ENCODE assay signal across 33 cellular contexts in the genomic region with DNA sequence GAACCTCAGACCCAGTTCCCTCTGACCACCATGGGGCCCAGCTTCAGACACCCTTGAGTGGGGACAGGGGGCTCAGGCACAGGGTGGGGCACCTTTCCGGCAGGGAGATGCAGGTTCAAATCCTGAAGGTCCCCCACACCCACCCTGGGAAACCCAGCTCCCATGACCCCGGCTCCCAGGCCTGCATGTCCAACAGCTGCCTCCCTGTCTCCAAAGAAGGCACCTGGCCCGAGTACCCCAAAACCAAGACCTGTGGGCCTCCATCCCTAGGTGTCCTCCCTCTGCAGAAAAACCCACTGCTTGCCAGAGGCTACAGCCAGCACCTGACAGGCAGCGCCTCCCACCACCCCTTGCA. TPM values are rescaled to one million over a fixed set of nuclear protein-coding genes. Genes with fewer than 3 reads are reported as not detected.
DNase-seq lines count a peak whose midpoint lies in the region; ATAC-seq and TF ChIP-seq lines count a peak whose summit lies in the region.
"Had no signal": no experiment of that assay in that cellular context is flagged by ENCODE, and none has a peak within 500 bp of the region (broad histone marks: within the 10 kb centered on the region; RNA-seq: fewer than 3 reads in every experiment).

No MANE protein-coding gene starts in this region.

- dilution Hi-C loops in mammary epithelial cell (cut with HindIII; ENCODE audit: low sequenced_read_pairs), result no loop called here

- CTCF ChIA-PET in Calu3 (lab: Charles Lee), result no interaction called here
- CTCF ChIA-PET in mammary epithelial cell (lab: Charles Lee; ENCODE audit: low non-redundant PET), result interaction anchor here (0.5 kb wide), 1 partner anchor 214 kb away, joined by 4 read pairs; no protein-coding TSS in a partner anchor

- H3K36me3 ChIP-seq in SU-DHL-6 (ENCODE audit: low read length) (no peaks in the 10 kb centered on the region), mammary epithelial cell (ENCODE audit: insufficient read depth, low read length) (no peaks in the 10 kb centered on the region)
- H3K36me3 ChIP-seq: brain microvascular endothelial cell, gastroesophageal sphincter, transverse colon had no signal

- H3K27ac ChIP-seq in SU-DHL-6 (ENCODE audit: low read depth, low read length), result peak overlapping the region; percentile 99
- H3K27ac ChIP-seq in mammary epithelial cell (ENCODE audit: insufficient read depth, low read depth, low read length), result no peak overlapping the region
- H3K27ac ChIP-seq: brain microvascular endothelial cell, gastroesophageal sphincter, HL-60, transverse colon had no signal

- no peak for ATAC-seq in stimulated activated memory B cell treated with anti-CD40 and anti-IgM and Interleukin-4, amounts not matched to agents 10 μg/mL and 1 μg/mL and 100 μg/mL, for 72 hours
- ATAC-seq in GM18519 (IDR thresholded peaks at IDR 0.05; ENCODE audit: low FRiP score, unreplicated experiment), result no peak
- ATAC-seq: gastroesophageal sphincter, left colon, PC-3, sciatic nerve, SK-N-SH treated with all-trans-retinoic acid at 6 μM for 48 hours had no signal

- H3K4me3 ChIP-seq in GM12864 (ENCODE audit: low read depth, low read length), result peak overlapping the region; percentile 51
- H3K4me3 ChIP-seq in SU-DHL-6 (ENCODE audit: insufficient read depth, low read length, poor library complexity, severe bottlenecking), result no peak overlapping the region
- H3K4me3 ChIP-seq in mammary epithelial cell (replicated peaks in 1 of 3; ENCODE audit: insufficient read depth in 1 of 3, low read depth in 2 of 3, low read length in 3 of 3), result no peak overlapping the region
- H3K4me3 ChIP-seq: gastroesophageal sphincter, transverse colon had no signal

- peaks cover 44% of the 10 kb centered on the region for H3K4me1 Mint-ChIP-seq in glutamatergic neuron (ENCODE audit: low read depth, unreplicated experiment)
- peaks cover 84% of the 10 kb centered on the region for H3K4me1 Mint-ChIP-seq in stimulated activated memory B cell treated with anti-CD40 and anti-IgM and Interleukin-4, amounts not matched to agents 10 μg/mL and 1 μg/mL and 100 μg/mL, for 72 hours
- H3K4me1 Mint-ChIP-seq in Calu3 (ENCODE audit: low read depth, unreplicated experiment), result peaks cover 4% of the 10 kb centered on the region

- TF ChIP-seq CTCF in GM12864 (IDR thresholded peaks at IDR 0.05; ENCODE audit: low read depth, low read length, missing control alignments), result no peak
- TF ChIP-seq CTCF in SU-DHL-6 (IDR thresholded peaks at IDR 0.05; ENCODE audit: insufficient read depth, low read length, poor library complexity, severe bottlenecking), result no peak
- no peak for TF ChIP-seq CTCF in glutamatergic neuron (IDR thresholded peaks at IDR 0.05; ENCODE audit: partially characterized antibody, unreplicated experiment)
- no peak for TF ChIP-seq CTCF in Calu3 (IDR thresholded peaks at IDR 0.05; ENCODE audit: unreplicated experiment)
- TF ChIP-seq CTCF in mammary epithelial cell (conservative IDR thresholded peaks at IDR 0.05 in 1 of 2, IDR thresholded peaks at IDR 0.05 in 1 of 2; ENCODE audit: extremely low read depth in 1 of 2, insufficient read depth in 1 of 2, low read depth in 1 of 2, low read length in 2 of 2), result no peak

- peaks cover 24% of the 10 kb centered on the region for H3K27me3 Mint-ChIP-seq in glutamatergic neuron (ENCODE audit: unreplicated experiment)
- no peaks in the 10 kb centered on the region for H3K27me3 Mint-ChIP-seq in stimulated activated memory B cell treated with anti-CD40 and anti-IgM and Interleukin-4, amounts not matched to agents 10 μg/mL and 1 μg/mL and 100 μg/mL, for 72 hours
- H3K27me3 Mint-ChIP-seq in Calu3 (ENCODE audit: unreplicated experiment), result no peaks in the 10 kb centered on the region
- H3K27me3 Mint-ChIP-seq: activated CD4-positive, alpha-beta memory T cell treated with anti-CD3 and anti-CD28 coated beads, Interleukin-2, amount 10 ng/mL, durations not matched to agents 7 days and 5 days had no signal

- H3K9me3 Mint-ChIP-seq in glutamatergic neuron (ENCODE audit: unreplicated experiment) (peaks cover 21% of the 10 kb centered on the region), Calu3 (ENCODE audit: low read depth, unreplicated experiment) (no peaks in the 10 kb centered on the region)
- H3K9me3 Mint-ChIP-seq in stimulated activated memory B cell treated with anti-CD40 and anti-IgM and Interleukin-4, amounts not matched to agents 10 μg/mL and 1 μg/mL and 100 μg/mL, for 72 hours, result no peaks in the 10 kb centered on the region
- H3K9me3 Mint-ChIP-seq: activated CD4-positive, alpha-beta memory T cell treated with anti-CD3 and anti-CD28 coated beads, Interleukin-2, amount 10 ng/mL, durations not matched to agents 7 days and 5 days; activated naive CD4-positive, alpha-beta T cell treated with anti-CD3 and anti-CD28 coated beads for 36 hours; activated T-helper 1 cell treated with anti-CD3 and anti-CD28 coated beads, Interleukin-12 subunit alpha, Interleukin-12 subunit beta, Interleukin-2, Interleukin-4 antibody, amounts not matched to agents 30 ng/mL and 10 ng/mL and 1 ng/mL, durations not matched to agents 14 hours and 24 hours and 36 hours had no signal

- H3K27me3 ChIP-seq in SU-DHL-6 (ENCODE audit: low read length), result no peaks in the 10 kb centered on the region
- H3K27me3 ChIP-seq in mammary epithelial cell (ENCODE audit: insufficient read depth, low read length), result no peaks in the 10 kb centered on the region
- H3K27me3 ChIP-seq: brain microvascular endothelial cell, gastroesophageal sphincter, transverse colon had no signal

- no peak overlapping the region for H2AFZ ChIP-seq in SU-DHL-6 (ENCODE audit: low read depth, low read length, severe bottlenecking)
- H2AFZ ChIP-seq in mammary epithelial cell (ENCODE audit: low read depth, low read length), result no peak overlapping the region

- no peaks in the 10 kb centered on the region for H3K9me2 ChIP-seq in SU-DHL-6 (replicated peaks; ENCODE audit: insufficient read depth, low read length)

- H3K9ac ChIP-seq in SU-DHL-6 (ENCODE audit: low read length) (peak overlapping the region; percentile 40; the same call in 1 of the 2 replicates), mammary epithelial cell (ENCODE audit: insufficient read depth, low read length) (no peak overlapping the region)

- WGBS in mammary epithelial cell (ENCODE audit: low coverage, missing lambda C conversion rate), result 100% methylated on average over 1 of the region's 4 CpGs

- no peaks in the 10 kb centered on the region for H4K20me1 ChIP-seq in SU-DHL-6 (ENCODE audit: low read depth, low read length)
- H4K20me1 ChIP-seq in mammary epithelial cell (ENCODE audit: insufficient read depth, low read length), result peaks cover 2% of the 10 kb centered on the region

- DNase-seq in GM12864 (ENCODE audit: low read depth), result no peak
- DNase-seq in glutamatergic neuron, result no peak
- DNase-seq in Calu3, result no peak
- no peak for DNase-seq in mammary epithelial cell
- DNase-seq: activated CD4-positive, alpha-beta memory T cell treated with anti-CD3 and anti-CD28 coated beads, Interleukin-2, amount 10 ng/mL, durations not matched to agents 7 days and 5 days; activated CD4-positive, CD25-positive, alpha-beta regulatory T cell treated with anti-CD3 and anti-CD28 coated beads, Interleukin-2, amount 50 U/mL, for 72 hours; activated CD8-positive, alpha-beta memory T cell treated with anti-CD3 and anti-CD28 coated beads, Interleukin-2, amount 50 U/mL, for 48 hours; activated naive CD4-positive, alpha-beta T cell treated with anti-CD3 and anti-CD28 coated beads for 36 hours; brain microvascular endothelial cell; Caco-2; effector CD8-positive, alpha-beta T cell; GDM1; hippocampal formation; KG1; left colon; mesendoderm; NCI-H1105; NCI-H187; NCI-H2171 treated with DMSO at 0.1 percent for 48 hours; NCI-H524 treated with DMSO at 0.1 percent for 48 hours; PC-3; stimulated activated CD4-positive, alpha-beta T cell treated with anti-CD3 and anti-CD28 coated beads, Interleukin-2, amount 100 ng/mL, for 48 hours; T-helper 2 cell; transverse colon had no signal

- peaks cover 36% of the 10 kb centered on the region for H3F3A ChIP-seq in SU-DHL-6 (ENCODE audit: insufficient read depth)

- intact Hi-C loops in Calu3 (cut with micrococcal nuclease; ENCODE audit: unreplicated experiment) (no loop called here), mammary epithelial cell (cut with micrococcal nuclease) (no loop called here)

- H3K4me1 ChIP-seq in mammary epithelial cell (ENCODE audit: insufficient read depth, low read length), result peaks cover 21% of the 10 kb centered on the region

- H3K4me3 Mint-ChIP-seq in glutamatergic neuron (ENCODE audit: unreplicated experiment) (peak overlapping the region; percentile 56), Calu3 (ENCODE audit: low read depth, unreplicated experiment) (no peak overlapping the region)
- peak overlapping the region; percentile 74 for H3K4me3 Mint-ChIP-seq in stimulated activated memory B cell treated with anti-CD40 and anti-IgM and Interleukin-4, amounts not matched to agents 10 μg/mL and 1 μg/mL and 100 μg/mL, for 72 hours
- H3K4me3 Mint-ChIP-seq: activated CD4-positive, alpha-beta memory T cell treated with anti-CD3 and anti-CD28 coated beads, Interleukin-2, amount 10 ng/mL, durations not matched to agents 7 days and 5 days; activated naive CD4-positive, alpha-beta T cell treated with anti-CD3 and anti-CD28 coated beads for 36 hours; activated T-helper 1 cell treated with anti-CD3 and anti-CD28 coated beads, Interleukin-12 subunit alpha, Interleukin-12 subunit beta, Interleukin-2, Interleukin-4 antibody, amounts not matched to agents 30 ng/mL and 10 ng/mL and 1 ng/mL, durations not matched to agents 14 hours and 24 hours and 36 hours; CD14-positive monocyte had no signal

- BruUV-seq in Calu3 (replicated peaks; lab: Mats Ljungman, UMichigan), result no TSS peak
- no TSS peak for BruUV-seq in mammary epithelial cell (replicated peaks; lab: Mats Ljungman, UMichigan)

- H3K9me3 ChIP-seq in SU-DHL-6 (ENCODE audit: insufficient read depth, low read length), result no peaks in the 10 kb centered on the region
- no peaks in the 10 kb centered on the region for H3K9me3 ChIP-seq in mammary epithelial cell (replicated peaks; ENCODE audit: insufficient read depth, low read length)
- H3K9me3 ChIP-seq: Caco-2, gastroesophageal sphincter, transverse colon had no signal

- peak overlapping the region; percentile 87 for H3K27ac Mint-ChIP-seq in glutamatergic neuron (ENCODE audit: unreplicated experiment)
- peak overlapping the region; percentile 97 for H3K27ac Mint-ChIP-seq in stimulated activated memory B cell treated with anti-CD40 and anti-IgM and Interleukin-4, amounts not matched to agents 10 μg/mL and 1 μg/mL and 100 μg/mL, for 72 hours
- no peak overlapping the region for H3K27ac Mint-ChIP-seq in Calu3 (ENCODE audit: unreplicated experiment)
- H3K27ac Mint-ChIP-seq: activated CD4-positive, alpha-beta memory T cell treated with anti-CD3 and anti-CD28 coated beads, Interleukin-2, amount 10 ng/mL, durations not matched to agents 7 days and 5 days; activated naive CD4-positive, alpha-beta T cell treated with anti-CD3 and anti-CD28 coated beads for 36 hours; activated T-helper 1 cell treated with anti-CD3 and anti-CD28 coated beads, Interleukin-12 subunit alpha, Interleukin-12 subunit beta, Interleukin-2, Interleukin-4 antibody, amounts not matched to agents 30 ng/mL and 10 ng/mL and 1 ng/mL, durations not matched to agents 14 hours and 24 hours and 36 hours had no signal

- in situ Hi-C loops in mammary epithelial cell (cut with MboI; ENCODE audit: low sequenced_read_pairs in 2 of 2), result no loop called here

- H3K79me2 ChIP-seq in SU-DHL-6 (ENCODE audit: insufficient read depth, low read length), result peaks cover 58% of the 10 kb centered on the region
- peaks cover 90% of the 10 kb centered on the region for H3K79me2 ChIP-seq in mammary epithelial cell (ENCODE audit: insufficient read depth, low read length)

- H3K36me3 Mint-ChIP-seq in glutamatergic neuron (ENCODE audit: unreplicated experiment) (no peaks in the 10 kb centered on the region), Calu3 (ENCODE audit: insufficient read depth, unreplicated experiment) (peaks cover 6% of the 10 kb centered on the region)
- peaks cover 16% of the 10 kb centered on the region for H3K36me3 Mint-ChIP-seq in stimulated activated memory B cell treated with anti-CD40 and anti-IgM and Interleukin-4, amounts not matched to agents 10 μg/mL and 1 μg/mL and 100 μg/mL, for 72 hours

- H3K4me2 ChIP-seq in SU-DHL-6 (ENCODE audit: low read depth, low read length, poor library complexity, severe bottlenecking) (peak overlapping the region; percentile 54), mammary epithelial cell (ENCODE audit: insufficient read depth, low read depth, low read length) (no peak overlapping the region)

RNA-seq across cellular contexts. Expression of gene VAV2, which starts 38.5 kb away (rescaled TPM):
- total RNA-seq in glutamatergic neuron (ENCODE audit: unreplicated experiment), result 270 TPM
- total RNA-seq in Calu3 (2022), result 29.4 and 30.7 TPM in 2 replicates
- total RNA-seq in mammary epithelial cell, result 10 to 100 TPM; 32.5 to 60.1 TPM
- 29.9 TPM for polyA plus RNA-seq in mammary epithelial cell
- polyA minus RNA-seq in mammary epithelial cell, result 65.1 TPM
